Comparison of ENCODE assay signal across 10 cellular contexts in genomic region chr9:128215491-128216404, GRCh38. TPM values are rescaled to one million over a fixed set of nuclear protein-coding genes. Genes with fewer than 3 reads are reported as not detected.
DNase-seq lines count a peak whose midpoint lies in the region; ATAC-seq and TF ChIP-seq lines count a peak whose summit lies in the region.
"Had no signal": no experiment of that assay in that cellular context is flagged by ENCODE, and none has a peak within 500 bp of the region (broad histone marks: within the 10 kb centered on the region; RNA-seq: fewer than 3 reads in every experiment).

No MANE protein-coding gene starts in this region.

- DNase-seq in activated CD4-positive, alpha-beta T cell treated with anti-CD3 and anti-CD28 coated beads, Interleukin-2, amount 10 ng/mL, durations not matched to agents 7 days and 5 days = no peak
- no peak for DNase-seq in activated CD4-positive, alpha-beta T cell treated with anti-CD3 and anti-CD28 coated beads, Interleukin-2, amount 50 U/mL, for 1 hour
- DNase-seq in colonic mucosa (no peak), middle frontal gyrus (ENCODE audit: extremely low spot score, low spot score) (peak; percentile 24), uterus (peak; percentile 61 to 69), NCI-H1417 (lab: John Stamatoyannopoulos, UW) (no peak)
- no peak for DNase-seq in CD4-positive, alpha-beta memory T cell
- DNase-seq: RPMI8226 had no signal

- no peak overlapping the region for H3K4me3 Mint-ChIP-seq in activated CD4-positive, alpha-beta T cell treated with anti-CD3 and anti-CD28 coated beads, Interleukin-2, amount 10 ng/mL, durations not matched to agents 7 days and 5 days
- no peak overlapping the region for H3K4me3 Mint-ChIP-seq in CD4-positive, alpha-beta memory T cell

- TF ChIP-seq CTCF in colonic mucosa (IDR thresholded peaks at IDR 0.05) (no peak), uterus (IDR thresholded peaks at IDR 0.05) (no peak)

- peak overlapping the region; percentile 19 for H3K27ac Mint-ChIP-seq in activated CD4-positive, alpha-beta T cell treated with anti-CD3 and anti-CD28 coated beads, Interleukin-2, amount 10 ng/mL, durations not matched to agents 7 days and 5 days
- H3K27ac Mint-ChIP-seq in CD4-positive, alpha-beta memory T cell = no peak overlapping the region

- H3K4me3 ChIP-seq in colonic mucosa (no peak overlapping the region), uterus (no peak overlapping the region)
- no peak overlapping the region for H3K4me3 ChIP-seq in CD4-positive, alpha-beta memory T cell (ENCODE audit: low read length in 2 of 2)

- TF ChIP-seq POLR2A in uterus (IDR thresholded peaks at IDR 0.05) = no peak

- H3K36me3 ChIP-seq in colonic mucosa (no peaks in the 10 kb centered on the region), uterus (no peaks in the 10 kb centered on the region)
- no peaks in the 10 kb centered on the region for H3K36me3 ChIP-seq in CD4-positive, alpha-beta memory T cell (ENCODE audit: insufficient read depth, low read length)

- no peaks in the 10 kb centered on the region for H3K9me3 Mint-ChIP-seq in activated CD4-positive, alpha-beta T cell treated with anti-CD3 and anti-CD28 coated beads, Interleukin-2, amount 10 ng/mL, durations not matched to agents 7 days and 5 days
- H3K9me3 Mint-ChIP-seq in CD4-positive, alpha-beta memory T cell = no peaks in the 10 kb centered on the region

- H3K4me1 ChIP-seq in colonic mucosa (peaks cover 5% of the 10 kb centered on the region), uterus (no peaks in the 10 kb centered on the region)
- H3K4me1 ChIP-seq in CD4-positive, alpha-beta memory T cell (ENCODE audit: insufficient read depth, low read length) = peaks cover 15% of the 10 kb centered on the region

- peaks cover 22% of the 10 kb centered on the region for H3K27me3 Mint-ChIP-seq in activated CD4-positive, alpha-beta T cell treated with anti-CD3 and anti-CD28 coated beads, Interleukin-2, amount 10 ng/mL, durations not matched to agents 7 days and 5 days
- H3K27me3 Mint-ChIP-seq in CD4-positive, alpha-beta memory T cell = peaks cover 0 to 5% of the 10 kb centered on the region in 2 donors

- H3K9me3 ChIP-seq in colonic mucosa (no peaks in the 10 kb centered on the region), uterus (no peaks in the 10 kb centered on the region)
- H3K9me3 ChIP-seq in CD4-positive, alpha-beta memory T cell (ENCODE audit: control insufficient read depth in 1 of 2, low read length in 2 of 2) = no peaks in the 10 kb centered on the region

- peak overlapping the region; percentile 27 for H3K27ac ChIP-seq in colonic mucosa
- H3K27ac ChIP-seq in uterus = peak overlapping the region; percentile 62 to 76
- no peak overlapping the region for H3K27ac ChIP-seq in CD4-positive, alpha-beta memory T cell (ENCODE audit: low read depth, low read length)

- intact Hi-C loops in colonic mucosa (cut with DNase I) (no loop called here), uterus (cut with DNase I; ENCODE audit: low total_unique reads) (no loop called here)
- intact Hi-C loops in CD4-positive, alpha-beta memory T cell (cut with micrococcal nuclease) = no loop called here

- H3K4me1 Mint-ChIP-seq in activated CD4-positive, alpha-beta T cell treated with anti-CD3 and anti-CD28 coated beads, Interleukin-2, amount 10 ng/mL, durations not matched to agents 7 days and 5 days = peaks cover 14% of the 10 kb centered on the region
- peaks cover 7 to 17% (median 11%) of the 10 kb centered on the region in 4 donors for H3K4me1 Mint-ChIP-seq in CD4-positive, alpha-beta memory T cell

- POLR2A ChIA-PET in activated CD4-positive, alpha-beta T cell treated with anti-CD3 and anti-CD28 coated beads, Interleukin-2, amount 10 ng/mL, durations not matched to agents 7 days and 5 days (lab: Charles Lee) = no interaction called here
- POLR2A ChIA-PET in CD4-positive, alpha-beta memory T cell (lab: Charles Lee; ENCODE audit: partially characterized antibody) = no interaction called here

- no peak for ATAC-seq in GM21529 (IDR thresholded peaks at IDR 0.05; ENCODE audit: unreplicated experiment)

- H3K36me3 Mint-ChIP-seq in activated CD4-positive, alpha-beta T cell treated with anti-CD3 and anti-CD28 coated beads, Interleukin-2, amount 10 ng/mL, durations not matched to agents 7 days and 5 days (ENCODE audit: low read depth) = no peaks in the 10 kb centered on the region
- H3K36me3 Mint-ChIP-seq in CD4-positive, alpha-beta memory T cell = no peaks in the 10 kb centered on the region

- CTCF ChIA-PET in activated CD4-positive, alpha-beta T cell treated with anti-CD3 and anti-CD28 coated beads, Interleukin-2, amount 10 ng/mL, durations not matched to agents 7 days and 5 days (lab: Charles Lee) = no interaction called here
- CTCF ChIA-PET in CD4-positive, alpha-beta memory T cell (lab: Charles Lee; ENCODE audit: partially characterized antibody) = interaction anchor here (0.6 kb wide), 1 partner anchor 346 kb away, joined by 3 read pairs; no protein-coding TSS in a partner anchor

- H3K27me3 ChIP-seq in colonic mucosa (no peaks in the 10 kb centered on the region), uterus (no peaks in the 10 kb centered on the region)
- no peaks in the 10 kb centered on the region for H3K27me3 ChIP-seq in CD4-positive, alpha-beta memory T cell (ENCODE audit: insufficient read depth, low read length)

- peak overlapping the region in 1 of 2 donors; percentile 4 for H3K9ac ChIP-seq in colonic mucosa (ENCODE audit: low read depth in 2 of 2, low read length in 2 of 2)

RNA-seq across cellular contexts. Expression of gene DNM1, which starts 12.6 kb away (rescaled TPM):
- total RNA-seq in activated CD4-positive, alpha-beta T cell treated with anti-CD3 and anti-CD28 coated beads, Interleukin-2, amount 10 ng/mL, durations not matched to agents 7 days and 5 days = 1 to 10 TPM in 1 of 2 experiments, under 1 TPM in 1; 0.60 to 1.0 TPM
- total RNA-seq in colonic mucosa (1 to 10 TPM; 2.5 to 6.8 TPM), uterus (10 to 100 TPM in 3 of 4 donors, 1 to 10 TPM in 1; 5.0 to 71.5 (median 31.0) TPM)
- 1 to 10 TPM; 1.4 to 2.2 TPM for total RNA-seq in CD4-positive, alpha-beta memory T cell
- polyA plus RNA-seq in CD4-positive, alpha-beta memory T cell = not detected
- total RNA-seq: myocyte had no signal

RNA-seq across cellular contexts. Expression of gene CIZ1, which starts 24.4 kb away (rescaled TPM):
- 100 to 1,000 TPM; 128 to 129 TPM for total RNA-seq in activated CD4-positive, alpha-beta T cell treated with anti-CD3 and anti-CD28 coated beads, Interleukin-2, amount 10 ng/mL, durations not matched to agents 7 days and 5 days
- total RNA-seq in colonic mucosa = 10 to 100 TPM; 97.5 to 97.7 TPM
- 100 to 1,000 TPM in 1 of 4 donors, 10 to 100 TPM in 3; 31.3 to 151 (median 52.6) TPM for total RNA-seq in uterus
- total RNA-seq in CD4-positive, alpha-beta memory T cell = 100 to 1,000 TPM; 156 to 165 TPM
- polyA plus RNA-seq in CD4-positive, alpha-beta memory T cell = 10 to 100 TPM in 1 of 2 donors, 1 to 10 TPM in 1; 3.1 to 38.9 TPM

RNA-seq across cellular contexts. Expression of gene BBLN, which starts 55.7 kb away (rescaled TPM):
- total RNA-seq in activated CD4-positive, alpha-beta T cell treated with anti-CD3 and anti-CD28 coated beads, Interleukin-2, amount 10 ng/mL, durations not matched to agents 7 days and 5 days = 10 to 100 TPM; 92.5 to 94.2 TPM
- 10 to 100 TPM; 47.5 to 53.0 TPM for total RNA-seq in colonic mucosa
- total RNA-seq in uterus = 100 to 1,000 TPM in 2 of 4 donors, 10 to 100 TPM in 2; 31.3 to 198 (median 96.0) TPM
- 10 to 100 TPM; 47.8 to 50.5 TPM for total RNA-seq in CD4-positive, alpha-beta memory T cell
- 100 to 1,000 TPM; 110 to 136 TPM for polyA plus RNA-seq in CD4-positive, alpha-beta memory T cell

Comparison
In these comparisons a context has a peak if more than half of its experiments do, and no peak if none do; other contexts are left out.
1. DNase-seq: peak in middle frontal gyrus (single experiment) and uterus (2 of 2); none in activated CD4-positive, alpha-beta T cell treated with anti-CD3 and anti-CD28 coated beads, Interleukin-2, amount 10 ng/mL, durations not matched to agents 7 days and 5 days (single experiment), activated CD4-positive, alpha-beta T cell treated with anti-CD3 and anti-CD28 coated beads, Interleukin-2, amount 50 U/mL, for 1 hour (single experiment), colonic mucosa (single experiment), CD4-positive, alpha-beta memory T cell (0 of 5) and NCI-H1417 (0 of 3).